In genomic region chr10:62924344-62924748, GRCh38 we compare ENCODE assay signal across 10 cellular contexts.
DNase-seq lines count a peak whose midpoint lies in the region; ATAC-seq and TF ChIP-seq lines count a peak whose summit lies in the region.
"Had no signal": no experiment of that assay in that cellular context is flagged by ENCODE, and none has a peak within 500 bp of the region (broad histone marks: within the 10 kb centered on the region; RNA-seq: fewer than 3 reads in every experiment).

No MANE protein-coding gene starts in this region.

- CTCF ChIA-PET in HEK293T (lab: Yijun Ruan, JAX): no interaction called here

- POLR2A ChIA-PET in HEK293T (lab: Yijun Ruan, JAX): no interaction called here

- H3K4me3 Mint-ChIP-seq in endodermal cell: peak overlapping the region; percentile 38
- no peak overlapping the region for H3K4me3 Mint-ChIP-seq in progenitor cell of endocrine pancreas (ENCODE audit: low read depth)
- H3K4me3 Mint-ChIP-seq: activated T-helper 1 cell treated with anti-CD3 and anti-CD28 coated beads, Interleukin-12 subunit alpha, Interleukin-12 subunit beta, Interleukin-2, Interleukin-4 antibody, amounts not matched to agents 30 ng/mL and 10 ng/mL and 1 ng/mL, durations not matched to agents 14 hours and 24 hours and 36 hours had no signal

- H3K27ac Mint-ChIP-seq in endodermal cell (no peak overlapping the region), progenitor cell of endocrine pancreas (no peak overlapping the region)
- H3K27ac Mint-ChIP-seq: activated T-helper 1 cell treated with anti-CD3 and anti-CD28 coated beads, Interleukin-12 subunit alpha, Interleukin-12 subunit beta, Interleukin-2, Interleukin-4 antibody, amounts not matched to agents 30 ng/mL and 10 ng/mL and 1 ng/mL, durations not matched to agents 14 hours and 24 hours and 36 hours had no signal

- H3K27ac ChIP-seq in endodermal cell (ENCODE audit: low read depth, low read length): no peak overlapping the region
- H3K27ac ChIP-seq: gastrocnemius medialis had no signal

- H3K9me3 ChIP-seq in endodermal cell (ENCODE audit: control insufficient read depth, low read length): peaks cover 9% of the 10 kb centered on the region
- H3K9me3 ChIP-seq: gastrocnemius medialis had no signal

- H3K4me3 ChIP-seq in endodermal cell (ENCODE audit: low read length): no peak overlapping the region
- H3K4me3 ChIP-seq: gastrocnemius medialis had no signal

- H3K27me3 ChIP-seq in endodermal cell (ENCODE audit: control insufficient read depth, insufficient read depth, low read length, poor library complexity, severe bottlenecking): no peaks in the 10 kb centered on the region
- H3K27me3 ChIP-seq: gastrocnemius medialis had no signal

- no peaks in the 10 kb centered on the region for H3K27me3 Mint-ChIP-seq in endodermal cell (ENCODE audit: insufficient read depth)
- H3K27me3 Mint-ChIP-seq in progenitor cell of endocrine pancreas: no peaks in the 10 kb centered on the region

- H3K4me1 Mint-ChIP-seq in endodermal cell (peaks cover 3% of the 10 kb centered on the region), progenitor cell of endocrine pancreas (ENCODE audit: low read depth) (no peaks in the 10 kb centered on the region)

- H3K4me1 ChIP-seq in endodermal cell (ENCODE audit: control insufficient read depth, insufficient read depth, low read length): peaks cover 3% of the 10 kb centered on the region
- H3K4me1 ChIP-seq: gastrocnemius medialis had no signal

- ATAC-seq in HG02642 (IDR thresholded peaks at IDR 0.05; ENCODE audit: poor library complexity, unreplicated experiment): peak; percentile 87
- no peak for ATAC-seq in GM21825 (IDR thresholded peaks at IDR 0.05; ENCODE audit: unreplicated experiment)
- no peak for ATAC-seq in HG03108 (IDR thresholded peaks at IDR 0.05; ENCODE audit: unreplicated experiment)
- ATAC-seq: gastrocnemius medialis had no signal

- peaks cover 17% of the 10 kb centered on the region for H3K9me3 Mint-ChIP-seq in endodermal cell
- peaks cover 6% of the 10 kb centered on the region for H3K9me3 Mint-ChIP-seq in progenitor cell of endocrine pancreas (ENCODE audit: low read depth)
- H3K9me3 Mint-ChIP-seq: activated T-helper 1 cell treated with anti-CD3 and anti-CD28 coated beads, Interleukin-12 subunit alpha, Interleukin-12 subunit beta, Interleukin-2, Interleukin-4 antibody, amounts not matched to agents 30 ng/mL and 10 ng/mL and 1 ng/mL, durations not matched to agents 14 hours and 24 hours and 36 hours had no signal

- WGBS in endodermal cell (ENCODE audit: insufficient coverage in 1 of 2, insufficient read length in 1 of 2), 2 experiments: 72 to 89% methylated on average over 4 to 20 of the region's 20 CpGs

- DNase-seq in NCI-H2081 (lab: John Stamatoyannopoulos, UW) (peak; percentile 1 to 12), NCI-H2081 treated with DMSO at 0.1 percent for 48 hours (lab: John Stamatoyannopoulos, UW) (no peak), endodermal cell (peak; percentile 89), progenitor cell of endocrine pancreas (ENCODE audit: low spot score, unreplicated experiment) (peak; percentile 10), HEK293T (ENCODE audit: extremely low spot score) (no peak)
- DNase-seq: gastrocnemius medialis had no signal

- TF ChIP-seq CTCF in endodermal cell (conservative IDR thresholded peaks at IDR 0.05) (no peak), progenitor cell of endocrine pancreas (IDR thresholded peaks at IDR 0.05; ENCODE audit: unreplicated experiment) (no peak)

- no peaks in the 10 kb centered on the region for H3K36me3 ChIP-seq in endodermal cell (ENCODE audit: control insufficient read depth, insufficient read depth, low read length)
- H3K36me3 ChIP-seq: gastrocnemius medialis had no signal

- H3K36me3 Mint-ChIP-seq in endodermal cell (ENCODE audit: low read depth) (no peaks in the 10 kb centered on the region), progenitor cell of endocrine pancreas (ENCODE audit: insufficient read depth) (no peaks in the 10 kb centered on the region)

- no peak overlapping the region for H3K9ac ChIP-seq in endodermal cell (ENCODE audit: extremely low read depth, low read length, poor library complexity, severe bottlenecking)

TF ChIP-seq in HEK293T, 16 proteins besides CTCF, POLR2A, EP300 and RAD21:
- no peak for TF ChIP-seq SP1 (IDR thresholded peaks at IDR 0.05)
- no peak for TF ChIP-seq FOXA1 (IDR thresholded peaks at IDR 0.05)
- no peak for TF ChIP-seq BHLHE40 (IDR thresholded peaks at IDR 0.05; ENCODE audit: borderline replicate concordance)
- no peak for TF ChIP-seq PKNOX1 (IDR thresholded peaks at IDR 0.05)
- no peak for TF ChIP-seq SUZ12 (IDR thresholded peaks at IDR 0.05)
- no peak for TF ChIP-seq L3MBTL2 (conservative IDR thresholded peaks at IDR 0.05)
- TF ChIP-seq HDGF (IDR thresholded peaks at IDR 0.05; ENCODE audit: borderline replicate concordance): no peak
- no peak for TF ChIP-seq ZNF384 (IDR thresholded peaks at IDR 0.05)
- no peak for TF ChIP-seq LEF1 (IDR thresholded peaks at IDR 0.05; ENCODE audit: borderline replicate concordance)
- TF ChIP-seq CTBP1 (IDR thresholded peaks at IDR 0.05; ENCODE audit: borderline replicate concordance): no peak
- TF ChIP-seq FOXK2 (IDR thresholded peaks at IDR 0.05): no peak
- TF ChIP-seq ARNT (IDR thresholded peaks at IDR 0.05): no peak
- TF ChIP-seq NFRKB (IDR thresholded peaks at IDR 0.05): no peak
- TF ChIP-seq ELF4 (IDR thresholded peaks at IDR 0.05): no peak
- no peak for TF ChIP-seq TARDBP (IDR thresholded peaks at IDR 0.05)
- no peak for TF ChIP-seq FOXM1 (IDR thresholded peaks at IDR 0.05; ENCODE audit: borderline replicate concordance)

Comparison
In these comparisons a context has a peak if more than half of its experiments do, and no peak if none do; other contexts are left out.
1. DNase-seq: peak in NCI-H2081 (2 of 2), endodermal cell (single experiment) and progenitor cell of endocrine pancreas (single experiment); none in NCI-H2081 treated with DMSO at 0.1 percent for 48 hours (single experiment) and HEK293T (single experiment).